ENCODE assay signal across 33 cellular contexts in the genomic region with DNA sequence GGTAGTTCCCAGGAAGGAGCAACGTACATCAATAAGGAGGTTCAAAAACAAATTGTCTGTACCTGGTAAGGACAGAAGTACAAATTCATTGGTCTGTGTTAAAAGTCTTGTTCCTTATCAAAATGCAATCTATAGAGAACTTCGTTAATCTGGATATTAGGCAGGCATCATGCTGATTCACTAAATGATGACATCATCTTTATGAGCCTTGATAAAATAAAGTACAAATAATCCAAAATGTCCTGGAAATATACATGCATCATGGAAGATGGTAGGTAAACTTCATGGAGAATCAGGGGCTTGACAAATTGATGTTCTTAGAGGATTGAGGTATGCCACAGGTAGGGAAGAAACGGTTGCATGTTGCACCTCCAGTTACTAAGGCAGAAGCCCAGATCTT.
DNase-seq lines count a peak whose midpoint lies in the region; ATAC-seq, FAIRE-seq and TF ChIP-seq lines count a peak whose summit lies in the region.
"Had no signal": no experiment of that assay in that cellular context is flagged by ENCODE, and none has a peak within 500 bp of the region (broad histone marks: within the 10 kb centered on the region; RNA-seq: fewer than 3 reads in every experiment).

No MANE protein-coding gene starts in this region.

- DNase-seq in SK-N-SH (no peak), HepG2 (ENCODE audit: low spot score) (no peak), right lobe of liver (no peak)
- no peak for DNase-seq in activated T-cell treated with anti-CD3 and anti-CD28 coated beads, Interleukin-2, amount 50 U/mL, for 1 hour
- DNase-seq: 8988T; ACHN; AML-193; BE2C; C1 segment of cervical spinal cord; Caco-2; Calu3; CD4-positive, alpha-beta memory T cell; CD4-positive, alpha-beta T cell; CD4-positive, CD25-positive, alpha-beta regulatory T cell; CD8-positive, alpha-beta memory T cell; CD8-positive, alpha-beta T cell; COR-L47; DMS 273 treated with DMSO at 0.1 percent for 48 hours; DMS153; DMS53; DMS79; DMS79 treated with DMSO at 0.1 percent for 48 hours; DND-41; EL had no signal

- TF ChIP-seq RAD21 in SK-N-SH (IDR thresholded peaks at IDR 0.05; ENCODE audit: low read length) = no peak
- no peak for TF ChIP-seq RAD21 in HepG2 (CRISPR knock-in tag; IDR thresholded peaks at IDR 0.05)

- H3K9me3 ChIP-seq in SK-N-SH (no peaks in the 10 kb centered on the region), HepG2 (ENCODE audit: low read length) (peaks cover 16% of the 10 kb centered on the region), right lobe of liver (no peaks in the 10 kb centered on the region), HEK293 (ENCODE audit: control insufficient read depth, insufficient read depth, low read depth, low read length) (no peaks in the 10 kb centered on the region)
- H3K9me3 ChIP-seq: A549, BE2C, BLaER1, Caco-2 had no signal

- in situ Hi-C loops in HepG2 (cut with HindIII; ENCODE audit: extremely low pct_ligation_motif_present, low pct_unique_long_range_greater_than_20kb) = no loop called here

- no peaks in the 10 kb centered on the region for H4K20me1 ChIP-seq in SK-N-SH (ENCODE audit: insufficient read depth)
- H4K20me1 ChIP-seq in HepG2 (ENCODE audit: insufficient read depth, low read length) = no peaks in the 10 kb centered on the region
- H4K20me1 ChIP-seq: BLaER1; BLaER1 treated with 17β-estradiol and CSF1 and Interleukin-3, amounts not matched to agents 10 nM and 100 nM had no signal

- H2AFZ ChIP-seq in SK-N-SH (ENCODE audit: low read depth) (0 out of 2 replicates have a peak overlapping the region, but pooled peaks have one; percentile 29), HepG2 (ENCODE audit: low read length) (no peak overlapping the region)

- H3K27ac ChIP-seq in SK-N-SH (ENCODE audit: low read depth in 2 of 2, low read length in 1 of 2) (no peak overlapping the region), HepG2 (ENCODE audit: extremely low read length, insufficient read depth, low read length) (no peak overlapping the region), right lobe of liver (no peak overlapping the region), HEK293 (ENCODE audit: extremely low read depth, low read depth, low read length) (no peak overlapping the region)
- H3K27ac ChIP-seq: 22Rv1; A549; BLaER1; BLaER1 treated with 17β-estradiol and CSF1 and Interleukin-3, amounts not matched to agents 10 nM and 100 nM; C4-2B had no signal

- no peak for FAIRE-seq in HepG2 (lab: Jason Lieb, UNC)
- FAIRE-seq: A204.1, A549, D721Med had no signal

- BruUV-seq in HepG2 (replicated peaks; lab: Mats Ljungman, UMichigan) = no TSS peak

- no peaks in the 10 kb centered on the region for H3K36me3 ChIP-seq in SK-N-SH (replicated peaks in 1 of 2; ENCODE audit: control insufficient read depth in 1 of 2, insufficient read depth in 2 of 2, low read length in 1 of 2)
- H3K36me3 ChIP-seq in HepG2 (replicated peaks in 1 of 2; ENCODE audit: control insufficient read depth in 1 of 2, insufficient read depth in 2 of 2, low read length in 2 of 2) = no peaks in the 10 kb centered on the region
- no peaks in the 10 kb centered on the region for H3K36me3 ChIP-seq in right lobe of liver
- H3K36me3 ChIP-seq in HEK293 (ENCODE audit: control insufficient read depth in 2 of 2, insufficient read depth in 1 of 2, low read length in 2 of 2) = no peaks in the 10 kb centered on the region
- H3K36me3 ChIP-seq: BE2C; BLaER1; BLaER1 treated with 17β-estradiol and CSF1 and Interleukin-3, amounts not matched to agents 10 nM and 100 nM had no signal

- H3K9ac ChIP-seq in SK-N-SH (no peak overlapping the region), HepG2 (ENCODE audit: insufficient read depth, low read depth, low read length) (no peak overlapping the region)
- H3K9ac ChIP-seq: BLaER1; BLaER1 treated with 17β-estradiol and CSF1 and Interleukin-3, amounts not matched to agents 10 nM and 100 nM had no signal

- H3K27me3 ChIP-seq in SK-N-SH (ENCODE audit: insufficient read depth) (no peaks in the 10 kb centered on the region), HepG2 (ENCODE audit: control insufficient read depth in 1 of 2, insufficient read depth in 2 of 2, low read length in 2 of 2) (no peaks in the 10 kb centered on the region), right lobe of liver (no peaks in the 10 kb centered on the region)
- H3K27me3 ChIP-seq: BE2C; BLaER1; BLaER1 treated with 17β-estradiol and CSF1 and Interleukin-3, amounts not matched to agents 10 nM and 100 nM had no signal

- TF ChIP-seq EP300 in SK-N-SH (IDR thresholded peaks at IDR 0.05; ENCODE audit: borderline replicate concordance in 1 of 2, low read depth in 1 of 2, low read length in 1 of 2) = no peak
- no peak for TF ChIP-seq EP300 in HepG2 (IDR thresholded peaks at IDR 0.05; ENCODE audit: low read depth in 2 of 2, low read length in 2 of 2)
- TF ChIP-seq EP300 in HepG2 (CRISPR knock-in tag; IDR thresholded peaks at IDR 0.05; ENCODE audit: borderline replicate concordance) = no peak

- intact Hi-C loops in HepG2 (cut with micrococcal nuclease; ENCODE audit: unreplicated experiment) = no loop called here
- intact Hi-C loops in right lobe of liver (cut with DNase I) = no loop called here

- POLR2A ChIA-PET in SK-N-SH (lab: Yijun Ruan, JAX) = no interaction called here
- POLR2A ChIA-PET in HepG2 (lab: Yijun Ruan, JAX) = no interaction called here
- POLR2A ChIA-PET in HEK293 (lab: Yijun Ruan, JAX) = no interaction called here

- ATAC-seq in SK-N-SH treated with all-trans-retinoic acid at 6 μM for 48 hours (no peak), HepG2 (no peak), right lobe of liver (no peak)
- ATAC-seq: A549; CD8-positive, alpha-beta T cell had no signal

- no peaks in the 10 kb centered on the region for H3F3A ChIP-seq in SK-N-SH (replicated peaks; ENCODE audit: insufficient read depth)

- H3K79me2 ChIP-seq in SK-N-SH (ENCODE audit: insufficient read depth) (no peaks in the 10 kb centered on the region), HepG2 (ENCODE audit: insufficient read depth, low read length) (no peaks in the 10 kb centered on the region)

- H3K4me3 ChIP-seq in SK-N-SH (ENCODE audit: low read depth in 2 of 2, low read length in 1 of 2) = no peak overlapping the region
- H3K4me3 ChIP-seq in HepG2 (replicated peaks in 1 of 3; ENCODE audit: insufficient read depth in 1 of 3, low read depth in 2 of 3, low read length in 3 of 3) = no peak overlapping the region
- H3K4me3 ChIP-seq in right lobe of liver = no peak overlapping the region
- H3K4me3 ChIP-seq in HEK293 (ENCODE audit: low read depth, low read length) = no peak overlapping the region
- H3K4me3 ChIP-seq: A549; BLaER1; BLaER1 treated with 17β-estradiol and CSF1 and Interleukin-3, amounts not matched to agents 10 nM and 100 nM had no signal

- H3K4me1 ChIP-seq in SK-N-SH (ENCODE audit: control insufficient read depth in 1 of 2, insufficient read depth in 2 of 2, low read depth in 1 of 2, low read length in 1 of 2) = no peaks in the 10 kb centered on the region
- peaks cover 5% of the 10 kb centered on the region for H3K4me1 ChIP-seq in HepG2 (ENCODE audit: insufficient read depth, low read length)
- no peaks in the 10 kb centered on the region for H3K4me1 ChIP-seq in right lobe of liver
- no peaks in the 10 kb centered on the region for H3K4me1 ChIP-seq in HEK293 (ENCODE audit: control insufficient read depth, insufficient read depth, low read length)
- H3K4me1 ChIP-seq: A549; BE2C; BLaER1; BLaER1 treated with 17β-estradiol and CSF1 and Interleukin-3, amounts not matched to agents 10 nM and 100 nM; Caco-2 had no signal

- TF ChIP-seq CTCF in SK-N-SH (IDR thresholded peaks at IDR 0.05) = no peak
- no peak for TF ChIP-seq CTCF in HepG2 (CRISPR knock-in tag; IDR thresholded peaks at IDR 0.05)
- TF ChIP-seq CTCF in right lobe of liver (IDR thresholded peaks at IDR 0.05) = no peak
- TF ChIP-seq CTCF in HEK293 (tag by site-specific recombination; IDR thresholded peaks at IDR 0.05) = no peak

- H3K9me2 ChIP-seq in SK-N-SH = no peaks in the 10 kb centered on the region; the same call in 1 of the 2 replicates

- 40% methylated on average over 3 of the region's 3 CpGs for WGBS in SK-N-SH (ENCODE audit: low lambda C conversion rate)
- WGBS in HepG2 (ENCODE audit: low lambda C conversion rate) = 28% methylated on average over 3 of the region's 3 CpGs
- WGBS in right lobe of liver (ENCODE audit: insufficient coverage, low coverage, low lambda C conversion rate, missing lambda C conversion rate) = 54% methylated on average over 3 of the region's 3 CpGs

- TF ChIP-seq POLR2A in HepG2 (IDR thresholded peaks at IDR 0.05; ENCODE audit: insufficient read depth in 1 of 2, low read depth in 2 of 2, low read length in 2 of 2) (no peak), right lobe of liver (IDR thresholded peaks at IDR 0.05) (no peak)

- CTCF ChIA-PET in SK-N-SH (lab: Yijun Ruan, JAX) (no interaction called here), HepG2 (lab: Yijun Ruan, JAX; ENCODE audit: low intra/inter-chr PET ratio, low total read pairs) (no interaction called here), HEK293 (lab: Yijun Ruan, JAX) (no interaction called here)

- no peak overlapping the region for H3K4me2 ChIP-seq in SK-N-SH
- no peak overlapping the region for H3K4me2 ChIP-seq in HepG2 (ENCODE audit: low read depth, low read length)
- H3K4me2 ChIP-seq: A549; BLaER1; BLaER1 treated with 17β-estradiol and CSF1 and Interleukin-3, amounts not matched to agents 10 nM and 100 nM had no signal

TF ChIP-seq in SK-N-SH, 30 proteins besides CTCF, POLR2A, EP300 and RAD21 (continues in another document):
- TF ChIP-seq CHD2 (IDR thresholded peaks at IDR 0.05; ENCODE audit: low read length, partially characterized antibody) (no peak), RFX5 (IDR thresholded peaks at IDR 0.05; ENCODE audit: low read length) (no peak)

TF ChIP-seq in SK-N-SH treated with all-trans-retinoic acid at 6 μM for 48 hours, 23 proteins besides CTCF, POLR2A, EP300 and RAD21 (continues in another document):
- TF ChIP-seq GLIS3 (CRISPR knock-in tag; IDR thresholded peaks at IDR 0.05) = no peak

TF ChIP-seq in HepG2, 621 proteins besides CTCF, POLR2A, EP300 and RAD21 (continues in another document):
- TF ChIP-seq CEBPB (IDR thresholded peaks at IDR 0.05; ENCODE audit: borderline replicate concordance, low read depth, low read length) (no peak), DPF2 (CRISPR knock-in tag; IDR thresholded peaks at IDR 0.05; ENCODE audit: borderline replicate concordance, low read depth) (no peak), ZNF329 (CRISPR knock-in tag; IDR thresholded peaks at IDR 0.05; ENCODE audit: low read depth) (no peak), XBP1 (CRISPR knock-in tag; IDR thresholded peaks at IDR 0.05) (no peak), KDM4B (CRISPR knock-in tag; IDR thresholded peaks at IDR 0.05) (no peak), ZNF431 (CRISPR knock-in tag; IDR thresholded peaks at IDR 0.05; ENCODE audit: borderline replicate concordance, low read depth) (no peak)
